ENCODE assay signal across 8 cellular contexts in genomic region chr10:109924100-109924499, GRCh38. TPM values are rescaled to one million over a fixed set of nuclear protein-coding genes. Genes with fewer than 3 reads are reported as not detected.
DNase-seq lines count a peak whose midpoint lies in the region; ATAC-seq and TF ChIP-seq lines count a peak whose summit lies in the region.

No MANE protein-coding gene starts in this region.

- H3K9me3 Mint-ChIP-seq in stimulated activated naive CD8-positive, alpha-beta T cell treated with anti-CD3 and anti-CD28 coated beads, Interleukin-15, Interleukin-2, amounts not matched to agents 100 ng/mL and 50 ng/mL, for 24 hours, result no peaks in the 10 kb centered on the region
- peaks cover 0 to 2% (median 0%) of the 10 kb centered on the region in 5 experiments for H3K9me3 Mint-ChIP-seq in brain
- no peaks in the 10 kb centered on the region for H3K9me3 Mint-ChIP-seq in naive thymus-derived CD8-positive, alpha-beta T cell

- peak overlapping the region; percentile 50 for H3K27ac Mint-ChIP-seq in stimulated activated naive CD8-positive, alpha-beta T cell treated with anti-CD3 and anti-CD28 coated beads, Interleukin-15, Interleukin-2, amounts not matched to agents 100 ng/mL and 50 ng/mL, for 24 hours
- H3K27ac Mint-ChIP-seq in brain, result peak overlapping the region; percentile 8 to 84 (median 28)
- H3K27ac Mint-ChIP-seq in naive thymus-derived CD8-positive, alpha-beta T cell, result peak overlapping the region; percentile 10 to 90 (median 77)

- peaks cover 29% of the 10 kb centered on the region for H3K4me1 ChIP-seq in vagina

- intact Hi-C loops in vagina (cut with DNase I), result no loop called here

- peak overlapping the region; percentile 84 to 99 for H3K4me3 ChIP-seq in vagina

- H3K27ac ChIP-seq in vagina, result peak overlapping the region; percentile 78

- H3K9me3 ChIP-seq in vagina, result no peaks in the 10 kb centered on the region

- TF ChIP-seq POLR2A in vagina (IDR thresholded peaks at IDR 0.05), result no peak

- TF ChIP-seq CTCF in brain (conservative IDR thresholded peaks at IDR 0.05) (no peak), vagina (IDR thresholded peaks at IDR 0.05) (no peak)

- no peak for DNase-seq in stimulated activated naive CD8-positive, alpha-beta T cell treated with anti-CD3 and anti-CD28 coated beads, Interleukin-15, Interleukin-2, amounts not matched to agents 100 U/mL and 50 U/mL, for 24 hours
- no peak for DNase-seq in naive thymus-derived CD8-positive, alpha-beta T cell
- DNase-seq in vagina (ENCODE audit: extremely low spot score in 2 of 2), result no peak
- no peak for DNase-seq in HUDEP-2 (lab: John Stamatoyannopoulos, UW; ENCODE audit: unreplicated experiment in 76 of 76)
- no peak for DNase-seq in epidermal melanocyte (ENCODE audit: insufficient read length, low spot score)
- no peak for DNase-seq in dermis blood vessel endothelial cell

- no peak for ATAC-seq in stimulated activated naive CD8-positive, alpha-beta T cell treated with anti-CD3 and anti-CD28 coated beads, Interleukin-15, Interleukin-2, amounts not matched to agents 100 U/mL and 50 U/mL, for 24 hours
- no peak for ATAC-seq in naive thymus-derived CD8-positive, alpha-beta T cell

- no peaks in the 10 kb centered on the region for H3K27me3 ChIP-seq in vagina

- H3K36me3 Mint-ChIP-seq in stimulated activated naive CD8-positive, alpha-beta T cell treated with anti-CD3 and anti-CD28 coated beads, Interleukin-15, Interleukin-2, amounts not matched to agents 100 ng/mL and 50 ng/mL, for 24 hours (ENCODE audit: low read depth), result peaks cover 14% of the 10 kb centered on the region
- peaks cover 22% of the 10 kb centered on the region for H3K36me3 Mint-ChIP-seq in brain
- H3K36me3 Mint-ChIP-seq in naive thymus-derived CD8-positive, alpha-beta T cell, result no peaks in the 10 kb centered on the region

- H3K4me3 Mint-ChIP-seq in stimulated activated naive CD8-positive, alpha-beta T cell treated with anti-CD3 and anti-CD28 coated beads, Interleukin-15, Interleukin-2, amounts not matched to agents 100 ng/mL and 50 ng/mL, for 24 hours, result peak overlapping the region; percentile 92
- peak overlapping the region; percentile 85 to 96 (median 88) for H3K4me3 Mint-ChIP-seq in brain
- peak overlapping the region; percentile 71 to 90 (median 79) for H3K4me3 Mint-ChIP-seq in naive thymus-derived CD8-positive, alpha-beta T cell

- peaks cover 50% of the 10 kb centered on the region for H3K4me1 Mint-ChIP-seq in stimulated activated naive CD8-positive, alpha-beta T cell treated with anti-CD3 and anti-CD28 coated beads, Interleukin-15, Interleukin-2, amounts not matched to agents 100 ng/mL and 50 ng/mL, for 24 hours (ENCODE audit: low read depth)
- H3K4me1 Mint-ChIP-seq in brain, result peaks cover 50% of the 10 kb centered on the region
- peaks cover 26 to 49% (median 48%) of the 10 kb centered on the region in 4 donors for H3K4me1 Mint-ChIP-seq in naive thymus-derived CD8-positive, alpha-beta T cell

- POLR2A ChIA-PET in naive thymus-derived CD8-positive, alpha-beta T cell (lab: Charles Lee), result interaction anchor here (1.4 to 3.1 kb wide), 5 partner anchors 11 to 286 kb away, joined by 3 to 16 read pairs (median 7); no protein-coding TSS in a partner anchor

- H3K36me3 ChIP-seq in vagina, result no peaks in the 10 kb centered on the region

- no peaks in the 10 kb centered on the region for H3K27me3 Mint-ChIP-seq in stimulated activated naive CD8-positive, alpha-beta T cell treated with anti-CD3 and anti-CD28 coated beads, Interleukin-15, Interleukin-2, amounts not matched to agents 100 ng/mL and 50 ng/mL, for 24 hours
- H3K27me3 Mint-ChIP-seq in brain, result peaks cover 4% of the 10 kb centered on the region
- H3K27me3 Mint-ChIP-seq in naive thymus-derived CD8-positive, alpha-beta T cell, result no peaks in the 10 kb centered on the region

RNA-seq across cellular contexts. Expression of gene XPNPEP1, which starts 0.8 kb away (rescaled TPM):
- polyA plus RNA-seq in brain (ENCODE audit: insufficient read depth, low read depth, low replicate concordance), result 43.1 TPM
- 10 to 100 TPM; 42.2 to 42.3 TPM for total RNA-seq in naive thymus-derived CD8-positive, alpha-beta T cell
- 10 to 100 TPM; 16.6 to 19.9 (median 18.7) TPM for polyA plus RNA-seq in naive thymus-derived CD8-positive, alpha-beta T cell
- total RNA-seq in vagina (90.4 TPM), dermis blood vessel endothelial cell (180 and 256 TPM in 2 replicates)
